ENCODE assay signal across 7 cellular contexts in genomic region chr5:43833966-43834365, GRCh38.
"Had no signal": no experiment of that assay in that cellular context is flagged by ENCODE, and none has a peak within 500 bp of the region (broad histone marks: within the 10 kb centered on the region; RNA-seq: fewer than 3 reads in every experiment).

No MANE protein-coding gene starts in this region.

- H2AFZ ChIP-seq: GM23338 had no signal

- H3K4me1 Mint-ChIP-seq: GM23338 had no signal

- H3K4me3 ChIP-seq: GM23338, K562 had no signal

- H3K27ac Mint-ChIP-seq: GM23338, H9 had no signal

- H3K4me2 ChIP-seq: GM23338 had no signal

- ATAC-seq: GM23338, HepG2, K562 had no signal

- H3K4me3 Mint-ChIP-seq: GM23338, H9 had no signal

- H3K9me3 Mint-ChIP-seq: GM23338 had no signal

- H3K27ac ChIP-seq: HL-60 had no signal

- DNase-seq: H9, HCEC 1CT, KG1 had no signal
